ENCODE assay signal across 2 cellular contexts in genomic region chr17:40399185-40399584, GRCh38.
A peak's percentile ranks its signal among the peaks of the same experiment; 100 is the strongest.
TF ChIP-seq lines count a peak whose summit lies in the region.

No MANE protein-coding gene starts in this region.

TF ChIP-seq in IMR-90, 13 proteins besides CTCF, POLR2A, EP300 and RAD21:
- TF ChIP-seq RCOR1 (IDR thresholded peaks at IDR 0.05; ENCODE audit: insufficient replicate concordance, low read length) (no peak), RFX5 (IDR thresholded peaks at IDR 0.05; ENCODE audit: low read depth, low read length) (no peak), CHD1 (IDR thresholded peaks at IDR 0.05; ENCODE audit: low read depth, low read length) (no peak), NFE2L2 (IDR thresholded peaks at IDR 0.05; ENCODE audit: low read depth, low read length) (no peak), SMC3 (IDR thresholded peaks at IDR 0.05; ENCODE audit: low read depth, low read length) (peak; percentile 63), FOS (IDR thresholded peaks at IDR 0.05; ENCODE audit: low read depth, low read length) (no peak)
- TF ChIP-seq, protein P1, sequence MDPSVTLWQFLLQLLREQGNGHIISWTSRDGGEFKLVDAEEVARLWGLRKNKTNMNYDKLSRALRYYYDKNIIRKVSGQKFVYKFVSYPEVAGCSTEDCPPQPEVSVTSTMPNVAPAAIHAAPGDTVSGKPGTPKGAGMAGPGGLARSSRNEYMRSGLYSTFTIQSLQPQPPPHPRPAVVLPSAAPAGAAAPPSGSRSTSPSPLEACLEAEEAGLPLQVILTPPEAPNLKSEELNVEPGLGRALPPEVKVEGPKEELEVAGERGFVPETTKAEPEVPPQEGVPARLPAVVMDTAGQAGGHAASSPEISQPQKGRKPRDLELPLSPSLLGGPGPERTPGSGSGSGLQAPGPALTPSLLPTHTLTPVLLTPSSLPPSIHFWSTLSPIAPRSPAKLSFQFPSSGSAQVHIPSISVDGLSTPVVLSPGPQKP (IDR thresholded peaks at IDR 0.05; ENCODE audit: borderline replicate concordance, low read depth, low read length): no peak
TF ChIP-seq in IMR-90: peak in this region for 1.

TF ChIP-seq in SK-N-SH treated with all-trans-retinoic acid at 6 μM for 48 hours, 23 proteins besides CTCF, POLR2A, EP300 and RAD21:
- TF ChIP-seq OSR1 (CRISPR knock-in tag; IDR thresholded peaks at IDR 0.05): no peak
